10 cellular contexts compared by ENCODE assay signal in the genomic region with DNA sequence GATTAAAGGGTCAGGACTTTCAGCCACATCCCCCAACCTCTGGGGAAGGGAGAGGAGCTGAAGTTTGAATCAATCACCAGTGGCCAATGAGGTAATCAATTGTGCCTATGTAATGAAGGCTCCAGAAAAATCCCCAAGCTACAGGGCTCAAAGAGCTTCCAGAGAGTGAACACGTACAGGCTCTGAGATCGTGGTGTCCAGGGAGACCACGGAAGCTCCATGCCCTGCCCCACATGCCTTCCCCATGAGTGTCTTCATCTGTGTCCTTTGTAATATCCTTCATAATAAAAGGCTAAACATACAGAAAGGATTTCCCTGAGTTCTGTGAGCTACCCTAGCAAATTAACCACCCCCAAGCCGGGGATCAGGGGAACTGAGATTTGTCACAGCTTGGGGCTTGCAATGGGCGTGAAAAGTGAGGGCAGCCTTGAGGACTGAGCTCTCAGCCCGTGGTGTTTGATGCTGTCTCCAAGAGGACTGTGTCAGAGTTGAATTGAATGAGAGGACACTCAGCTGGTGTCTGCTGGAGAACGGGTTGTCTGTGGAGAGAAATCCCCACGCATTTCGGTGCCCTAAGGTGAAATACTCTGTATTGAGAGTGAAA. TPM values are rescaled to one million over a fixed set of nuclear protein-coding genes. Genes with fewer than 3 reads are reported as not detected.
A peak's percentile ranks its signal among the peaks of the same experiment; 100 is the strongest.
DNase-seq lines count a peak whose midpoint lies in the region; ATAC-seq and TF ChIP-seq lines count a peak whose summit lies in the region.
"Had no signal": no experiment of that assay in that cellular context is flagged by ENCODE, and none has a peak within 500 bp of the region (broad histone marks: within the 10 kb centered on the region; RNA-seq: fewer than 3 reads in every experiment).

No MANE protein-coding gene starts in this region.

- DNase-seq in GM04504 (ENCODE audit: low read depth) (peak; percentile 72), SW480 (ENCODE audit: low spot score) (peak; percentile 89), fibroblast of peridontal ligament (ENCODE audit: extremely low read depth) (peak; percentile 80), sigmoid colon (no peak), GM10248 (ENCODE audit: extremely low spot score) (no peak), caudate nucleus (lab: John Stamatoyannopoulos, UW) (no peak), erythroblast (lab: John Stamatoyannopoulos, UW) (no peak)
- DNase-seq: activated naive CD8-positive, alpha-beta T cell treated with anti-CD3 and anti-CD28 coated beads, Interleukin-2, amount 10 ng/mL, durations not matched to agents 7 days and 5 days; uterus had no signal

- POLR2A ChIA-PET in GM10248 (lab: Yijun Ruan, JAX): no interaction called here

- TF ChIP-seq EP300 in sigmoid colon (IDR thresholded peaks at IDR 0.05): no peak

- H3K27me3 ChIP-seq in sigmoid colon: no peaks in the 10 kb centered on the region
- H3K27me3 ChIP-seq: uterus had no signal

- CTCF ChIA-PET in GM10248 (lab: Yijun Ruan, JAX): interaction anchor here (1.2 to 5.4 kb wide), 2 partner anchors 11 to 16 kb away, joined by 3 to 35 read pairs; no protein-coding TSS in a partner anchor

- TF ChIP-seq CTCF in sigmoid colon (IDR thresholded peaks at IDR 0.05): no peak
- no peak for TF ChIP-seq CTCF in GM10248 (IDR thresholded peaks at IDR 0.05; ENCODE audit: control extremely low read depth, extremely low read depth, low read depth, missing control alignments)

- intact Hi-C loops in sigmoid colon (cut with DNase I): no loop called here

- H3K36me3 ChIP-seq in sigmoid colon: no peaks in the 10 kb centered on the region
- H3K36me3 ChIP-seq: uterus had no signal

- WGBS in sigmoid colon, 2 donors: 68 to 80% methylated on average over 9 of the region's 9 CpGs

- H3K27ac ChIP-seq in sigmoid colon (peak overlapping the region; percentile 51 to 96 (median 72)), caudate nucleus (ENCODE audit: low read depth, low read length) (no peak overlapping the region)

- peaks cover 0 to 52% (median 41%) of the 10 kb centered on the region in 4 donors for H3K4me1 ChIP-seq in sigmoid colon

- H3K4me3 ChIP-seq in sigmoid colon: no peak overlapping the region
- H3K4me3 ChIP-seq: uterus had no signal

- ATAC-seq in HG03469 (IDR thresholded peaks at IDR 0.05; ENCODE audit: unreplicated experiment): no peak

- no peaks in the 10 kb centered on the region for H3K9me3 ChIP-seq in sigmoid colon
- H3K9me3 ChIP-seq: uterus had no signal

- TF ChIP-seq POLR2A in sigmoid colon (IDR thresholded peaks at IDR 0.05): no peak
- no peak for TF ChIP-seq POLR2A in erythroblast (IDR thresholded peaks at IDR 0.05; ENCODE audit: low read length)

RNA-seq across cellular contexts. Expression of a gene that starts 25.5 kb away (rescaled TPM):
- total RNA-seq in sigmoid colon: 100 to 1,000 TPM; 298 to 445 (median 376) TPM
- polyA plus RNA-seq in sigmoid colon: 10 to 100 TPM; 19.2 to 58.0 (median 42.6) TPM

RNA-seq across cellular contexts. Expression of a gene that starts 28.4 kb away (rescaled TPM):
- 10 to 100 TPM in 1 of 4 donors, not detected in 3; 17.8 TPM for total RNA-seq in sigmoid colon
- polyA plus RNA-seq in sigmoid colon: 1 to 10 TPM in 1 of 3 donors, not detected in 2; 4.2 TPM
- total RNA-seq: activated naive CD8-positive, alpha-beta T cell treated with anti-CD3 and anti-CD28 coated beads, Interleukin-2, amount 10 ng/mL, durations not matched to agents 7 days and 5 days; uterus had no signal

Comparison
In these comparisons a context has a peak if more than half of its experiments do, and no peak if none do; other contexts are left out.
1. DNase-seq: peak in GM04504 (single experiment), SW480 (single experiment) and fibroblast of peridontal ligament (single experiment); none in sigmoid colon (single experiment), GM10248 (single experiment), caudate nucleus (0 of 61) and erythroblast (0 of 2).